In genomic region chr16:29257377-29258336, GRCh38 we compare ENCODE assay signal across 8 cellular contexts.
DNase-seq lines count a peak whose midpoint lies in the region; ATAC-seq, FAIRE-seq and TF ChIP-seq lines count a peak whose summit lies in the region.
"Not testable (repeated sequence)": the region's sequence is repeated elsewhere in the genome, so short reads cannot be mapped to it uniquely, and the experiment has no call there.

No MANE protein-coding gene starts in this region.

- TF ChIP-seq CTCF in C4-2B (conservative IDR thresholded peaks at IDR 0.05), result peak; percentile 53
- TF ChIP-seq CTCF in RWPE1 (conservative IDR thresholded peaks at IDR 0.05; ENCODE audit: low read depth), result peak; percentile 40
- TF ChIP-seq CTCF in K562 (IDR thresholded peaks at IDR 0.05 in 2 of 3, conservative IDR thresholded peaks at IDR 0.05 in 1 of 3; ENCODE audit: insufficient read depth in 2 of 3, low read depth in 1 of 3, low read length in 3 of 3), result peak; percentile 46 to 51 (median 49); a peak in 5 of 6 replicates
- TF ChIP-seq CTCF in esophagus muscularis mucosa (IDR thresholded peaks at IDR 0.05), result peak; percentile 21 to 42 (median 38)
- peak; percentile 54 for TF ChIP-seq CTCF in hepatocyte (IDR thresholded peaks at IDR 0.05; ENCODE audit: poor library complexity)
- peak; percentile 39 for TF ChIP-seq CTCF in neural crest cell (conservative IDR thresholded peaks at IDR 0.05)
- peak; percentile 59 for TF ChIP-seq CTCF in type B pancreatic cell (conservative IDR thresholded peaks at IDR 0.05)

- H3K27me3 Mint-ChIP-seq in neural crest cell (ENCODE audit: low read depth); type B pancreatic cell: not testable (repeated sequence)

- not testable (repeated sequence) for H4K20me1 ChIP-seq in K562 (replicated peaks; ENCODE audit: control insufficient read depth, insufficient read depth, low read length); hepatocyte (ENCODE audit: insufficient read depth, poor library complexity, severe bottlenecking)

- H3K4me1 ChIP-seq in K562 (replicated peaks in 1 of 2; ENCODE audit: control insufficient read depth in 2 of 2, insufficient read depth in 2 of 2, low read length in 2 of 2) (peaks cover 12 to 45% of the 10 kb centered on the region in 2 experiments), esophagus muscularis mucosa (peaks cover 9 to 21% (median 16%) of the 10 kb centered on the region in 4 donors), hepatocyte (ENCODE audit: insufficient read depth) (peaks cover 17% of the 10 kb centered on the region)

- POLR2A ChIA-PET in RWPE1 (lab: Yijun Ruan, JAX; ENCODE audit: low non-redundant PET); K562 (lab: Yijun Ruan, JAX): not testable (repeated sequence)

- FAIRE-seq in K562 (lab: Jason Lieb, UNC), result not testable (repeated sequence)

- H3K9ac ChIP-seq in K562 (ENCODE audit: insufficient read depth in 1 of 2, low read depth in 2 of 2, low read length in 2 of 2), result not testable (repeated sequence)

- TF ChIP-seq EP300 in Ishikawa (IDR thresholded peaks at IDR 0.05; ENCODE audit: borderline replicate concordance); K562 (IDR thresholded peaks at IDR 0.05; ENCODE audit: low read length); esophagus muscularis mucosa (IDR thresholded peaks at IDR 0.05): not testable (repeated sequence)

- CTCF ChIA-PET in RWPE1 (lab: Yijun Ruan, JAX) (interaction anchor here (0.7 kb wide), 1 partner anchor 607 kb away, joined by 4 read pairs; no protein-coding TSS in a partner anchor), K562 (lab: Yijun Ruan, JAX; ENCODE audit: low intra/inter-chr PET ratio) (interaction anchor here (0.7 kb wide), 1 partner anchor 142 kb away, joined by 4 read pairs; no protein-coding TSS in a partner anchor)

- DNase-seq in RWPE1 (ENCODE audit: low spot score); esophagus muscularis mucosa (ENCODE audit: extremely low spot score); hepatocyte (ENCODE audit: low spot score); neural crest cell (ENCODE audit: low read depth, low spot score); type B pancreatic cell (ENCODE audit: extremely low spot score, unreplicated experiment): not testable (repeated sequence)
- DNase-seq in K562 (ENCODE audit: extremely low read depth in 1 of 4, low spot score in 3 of 4), result peak in 1 of 4 experiments; percentile 30

- not testable (repeated sequence) for TF ChIP-seq POLR2A in K562 (conservative IDR thresholded peaks at IDR 0.05); esophagus muscularis mucosa (IDR thresholded peaks at IDR 0.05; ENCODE audit: low read depth)

- H3K9me1 ChIP-seq in K562 (ENCODE audit: control insufficient read depth, insufficient read depth, low read length), result not testable (repeated sequence)

- H3K4me3 ChIP-seq in K562, esophagus muscularis mucosa, hepatocyte: not testable (repeated sequence)

- not testable (repeated sequence) for H3K9me2 ChIP-seq in hepatocyte (replicated peaks; ENCODE audit: insufficient read depth)

- peaks cover 2 to 11% of the 10 kb centered on the region in 2 experiments; a peak in 4 of 5 replicates for H3K27me3 ChIP-seq in K562 (ENCODE audit: control insufficient read depth in 2 of 2, insufficient read depth in 2 of 2, low read length in 2 of 2)
- H3K27me3 ChIP-seq in esophagus muscularis mucosa, hepatocyte: not testable (repeated sequence)

- H2AFZ ChIP-seq in K562 (ENCODE audit: low read depth, low read length); hepatocyte: not testable (repeated sequence)

- not testable (repeated sequence) for H3K4me2 ChIP-seq in K562 (ENCODE audit: insufficient read depth, low read length); hepatocyte

- peak overlapping the region; percentile 57 for H3K27ac Mint-ChIP-seq in neural crest cell (ENCODE audit: unreplicated experiment)
- H3K27ac Mint-ChIP-seq in type B pancreatic cell, result not testable (repeated sequence)

- not testable (repeated sequence) for H3K4me3 Mint-ChIP-seq in neural crest cell, type B pancreatic cell

- ATAC-seq in K562, result peak; percentile 39

- not testable (repeated sequence) for H3K27ac ChIP-seq in C4-2B; RWPE1; K562 (ENCODE audit: extremely low read depth, low read depth, low read length); esophagus muscularis mucosa (replicated peaks in 1 of 4); hepatocyte

- H3K4me1 Mint-ChIP-seq in neural crest cell, result not testable (repeated sequence)
- H3K4me1 Mint-ChIP-seq in type B pancreatic cell (ENCODE audit: unreplicated experiment), result peaks cover 12% of the 10 kb centered on the region

- H3K9me3 Mint-ChIP-seq in neural crest cell, type B pancreatic cell: not testable (repeated sequence)

- 44% methylated on average over 11 of the region's 20 CpGs for WGBS in K562 (ENCODE audit: insufficient coverage, low coverage, missing lambda C conversion rate)
- WGBS in esophagus muscularis mucosa, result 89% methylated on average over 15 of the region's 20 CpGs
- 81% methylated on average over 20 of the region's 20 CpGs for WGBS in hepatocyte (ENCODE audit: low lambda C conversion rate, missing lambda C conversion rate)

- H3K36me3 ChIP-seq in K562 (ENCODE audit: control insufficient read depth, insufficient read depth, low read length); esophagus muscularis mucosa; hepatocyte (replicated peaks; ENCODE audit: insufficient read depth, low read depth): not testable (repeated sequence)

- H3K79me2 ChIP-seq in K562 (ENCODE audit: control insufficient read depth, insufficient read depth, low read length); hepatocyte: not testable (repeated sequence)

- intact Hi-C loops in K562 (cut with micrococcal nuclease); esophagus muscularis mucosa (cut with DNase I): not testable (repeated sequence)

- in situ Hi-C loops in K562 (cut with MboI), result not testable (repeated sequence)

- TF ChIP-seq RAD21 in Ishikawa (IDR thresholded peaks at IDR 0.05; ENCODE audit: low read depth) (peak; percentile 61), K562 (CRISPR knock-in tag; conservative IDR thresholded peaks at IDR 0.05 in 1 of 2, IDR thresholded peaks at IDR 0.05 in 1 of 2) (peak; percentile 84 to 88)

- not testable (repeated sequence) for H3K36me3 Mint-ChIP-seq in neural crest cell (ENCODE audit: low read depth); type B pancreatic cell

- H3K9me3 ChIP-seq in K562 (replicated peaks; ENCODE audit: control insufficient read depth, insufficient read depth, low read depth, low read length); esophagus muscularis mucosa; hepatocyte (ENCODE audit: low read depth): not testable (repeated sequence)

- not testable (repeated sequence) for BruUV-seq in K562 (replicated peaks; lab: Mats Ljungman, UMichigan)

TF ChIP-seq in K562, 482 proteins besides CTCF, POLR2A, EP300 and RAD21 (continues in another document):
- TF ChIP-seq PRDM10 (IDR thresholded peaks at IDR 0.05; ENCODE audit: partially characterized antibody) (peak; percentile 77), SMC3 (conservative IDR thresholded peaks at IDR 0.05; ENCODE audit: insufficient read depth, low read depth, low read length) (0 out of 2 replicates have a peak, but pooled peaks have one; percentile 17), MAX (CRISPR knock-in tag; IDR thresholded peaks at IDR 0.05) (0 out of 2 replicates have a peak, but pooled peaks have one; percentile 13), STAG1 (CRISPR knock-in tag; IDR thresholded peaks at IDR 0.05; ENCODE audit: borderline replicate concordance) (peak; percentile 72; the same call in 1 of the 2 replicates)
